ENCODE assay signal across 16 cellular contexts in the genomic region with DNA sequence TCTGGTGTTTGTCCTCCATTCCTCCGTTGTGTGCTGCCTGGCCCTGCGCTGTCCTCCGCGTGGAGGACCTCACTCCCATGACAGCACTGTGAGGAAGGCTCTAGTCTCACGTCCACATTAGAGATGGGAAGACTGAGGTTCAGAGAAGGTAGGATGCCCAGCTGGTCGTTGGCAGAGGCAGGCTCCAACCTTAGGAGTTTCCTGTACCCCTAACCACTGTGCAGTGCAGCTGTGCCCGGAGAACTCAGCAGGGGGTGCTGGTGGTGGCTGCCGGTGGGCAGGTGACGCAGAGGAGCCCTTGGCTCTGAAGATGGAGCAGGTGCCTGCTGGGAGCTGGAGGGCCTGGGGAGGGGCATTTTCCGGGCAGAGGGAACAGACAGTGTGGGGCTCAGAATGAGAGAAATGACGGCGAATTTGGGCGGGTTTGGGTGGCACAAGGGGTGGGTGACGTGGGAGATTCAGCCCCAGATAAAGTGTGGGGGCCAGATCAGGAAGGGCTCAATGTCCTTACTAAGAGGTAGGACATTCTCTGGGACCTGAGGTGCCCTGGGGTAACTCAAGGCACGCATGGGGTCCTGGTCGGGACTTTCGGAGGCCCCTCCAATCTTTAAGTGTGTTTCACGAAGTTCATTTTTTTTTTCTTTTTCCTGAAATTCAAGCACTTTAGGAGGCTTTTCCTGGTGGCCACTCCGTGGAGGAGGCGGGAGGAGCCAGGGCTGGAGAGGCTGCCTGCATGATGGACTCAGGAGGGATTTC.
DNase-seq lines count a peak whose midpoint lies in the region; ATAC-seq and TF ChIP-seq lines count a peak whose summit lies in the region.
"Had no signal": no experiment of that assay in that cellular context is flagged by ENCODE, and none has a peak within 500 bp of the region (broad histone marks: within the 10 kb centered on the region; RNA-seq: fewer than 3 reads in every experiment).

No MANE protein-coding gene starts in this region.

- no peaks in the 10 kb centered on the region for H3K36me3 Mint-ChIP-seq in T-cell
- H3K36me3 Mint-ChIP-seq: IgD-negative memory B cell had no signal

- in situ Hi-C loops in GM13977 (cut with MboI; ENCODE audit: low pct_unique_long_range_greater_than_20kb, low sequenced_read_pairs, unreplicated experiment), result no loop called here

- H3K9me3 ChIP-seq in right atrium auricular region (no peaks in the 10 kb centered on the region), heart right ventricle (no peaks in the 10 kb centered on the region), osteoblast (ENCODE audit: low read depth, low read length) (no peaks in the 10 kb centered on the region)

- DNase-seq in right atrium auricular region (ENCODE audit: low spot score), result peak; percentile 44
- no peak for DNase-seq in heart right ventricle
- peak; percentile 59 for DNase-seq in SHP77 treated with DMSO at 0.1 percent for 48 hours (lab: John Stamatoyannopoulos, UW)
- peak; percentile 72 for DNase-seq in osteoblast (ENCODE audit: insufficient read length, low spot score, missing footprints)
- DNase-seq in stimulated activated naive CD4-positive, alpha-beta T cell treated with Interleukin-2 at 50 U/mL for 16 hours (lab: John Stamatoyannopoulos, UW), result no peak
- no peak for DNase-seq in T-cell
- no peak for DNase-seq in GM13977 (ENCODE audit: low spot score)
- DNase-seq: EL, NCI-H1105 treated with DMSO at 0.1 percent for 48 hours, NCI-H187 treated with DMSO at 0.1 percent for 48 hours, NCI-H510A, NCI-H82, PC-3 had no signal

- H3K27ac Mint-ChIP-seq in T-cell, result no peak overlapping the region
- H3K27ac Mint-ChIP-seq: IgD-negative memory B cell had no signal

- ATAC-seq in heart right ventricle (no peak), T-cell (replicated peaks in 1 of 4) (no peak)
- ATAC-seq: PC-3 had no signal

- H3K79me2 ChIP-seq in osteoblast (ENCODE audit: insufficient read depth, low read length), result no peaks in the 10 kb centered on the region

- WGBS in heart right ventricle, 2 donors, result 82 to 84% methylated on average over 20 of the region's 20 CpGs

- H3K27me3 ChIP-seq in right atrium auricular region, result no peaks in the 10 kb centered on the region
- H3K27me3 ChIP-seq in heart right ventricle, result peaks cover 0 to 26% (median 11%) of the 10 kb centered on the region in 7 donors
- H3K27me3 ChIP-seq in osteoblast (ENCODE audit: insufficient read depth, low read length), result no peaks in the 10 kb centered on the region

- TF ChIP-seq CTCF in right atrium auricular region (IDR thresholded peaks at IDR 0.05) (no peak), heart right ventricle (IDR thresholded peaks at IDR 0.05) (no peak), osteoblast (IDR thresholded peaks at IDR 0.05; ENCODE audit: extremely low read depth, low read depth, low read length) (no peak), GM13977 (IDR thresholded peaks at IDR 0.05; ENCODE audit: extremely low read depth, insufficient read depth, missing control alignments) (no peak)

- H3K4me1 Mint-ChIP-seq in T-cell, result no peaks in the 10 kb centered on the region
- H3K4me1 Mint-ChIP-seq: IgD-negative memory B cell had no signal

- no peak overlapping the region for H2AFZ ChIP-seq in osteoblast (ENCODE audit: low read length)

- intact Hi-C loops in heart right ventricle (cut with DNase I), result no loop called here

- no peaks in the 10 kb centered on the region for H3K9me3 Mint-ChIP-seq in T-cell

- POLR2A ChIA-PET in T-cell (lab: Charles Lee), result no interaction called here

- CTCF ChIA-PET in T-cell (lab: Charles Lee), result no interaction called here

- H3K4me1 ChIP-seq in right atrium auricular region (no peaks in the 10 kb centered on the region), heart right ventricle (no peaks in the 10 kb centered on the region), osteoblast (ENCODE audit: insufficient read depth, low read length) (no peaks in the 10 kb centered on the region)

- H3K36me3 ChIP-seq in right atrium auricular region (no peaks in the 10 kb centered on the region), heart right ventricle (no peaks in the 10 kb centered on the region), osteoblast (ENCODE audit: insufficient read depth, low read length) (no peaks in the 10 kb centered on the region)

- no peaks in the 10 kb centered on the region for H4K20me1 ChIP-seq in osteoblast (ENCODE audit: insufficient read depth, low read length)

- no peak overlapping the region for H3K4me2 ChIP-seq in osteoblast (ENCODE audit: insufficient read depth, low read length)

- no peak overlapping the region for H3K4me3 Mint-ChIP-seq in T-cell
- H3K4me3 Mint-ChIP-seq: IgD-negative memory B cell had no signal

- H3K27me3 Mint-ChIP-seq in T-cell, result peaks cover 12 to 15% of the 10 kb centered on the region in 2 donors

- H3K4me3 ChIP-seq in right atrium auricular region (no peak overlapping the region), heart right ventricle (no peak overlapping the region), osteoblast (ENCODE audit: insufficient read depth, low read length) (no peak overlapping the region)

- H3K27ac ChIP-seq in right atrium auricular region, result no peak overlapping the region
- H3K27ac ChIP-seq in heart right ventricle, result no peak overlapping the region
- H3K27ac ChIP-seq in osteoblast (ENCODE audit: low read depth, low read length), result no peak overlapping the region
- H3K27ac ChIP-seq: C4-2B, RWPE1 had no signal

Comparison
In these comparisons a context has a peak if more than half of its experiments do, and no peak if none do; other contexts are left out.
1. DNase-seq: peak in right atrium auricular region (single experiment), SHP77 treated with DMSO at 0.1 percent for 48 hours (single experiment) and osteoblast (single experiment); none in heart right ventricle (0 of 2), stimulated activated naive CD4-positive, alpha-beta T cell treated with Interleukin-2 at 50 U/mL for 16 hours (single experiment), T-cell (0 of 34) and GM13977 (single experiment).